Comparison of ENCODE assay signal across 8 cellular contexts in the genomic region with DNA sequence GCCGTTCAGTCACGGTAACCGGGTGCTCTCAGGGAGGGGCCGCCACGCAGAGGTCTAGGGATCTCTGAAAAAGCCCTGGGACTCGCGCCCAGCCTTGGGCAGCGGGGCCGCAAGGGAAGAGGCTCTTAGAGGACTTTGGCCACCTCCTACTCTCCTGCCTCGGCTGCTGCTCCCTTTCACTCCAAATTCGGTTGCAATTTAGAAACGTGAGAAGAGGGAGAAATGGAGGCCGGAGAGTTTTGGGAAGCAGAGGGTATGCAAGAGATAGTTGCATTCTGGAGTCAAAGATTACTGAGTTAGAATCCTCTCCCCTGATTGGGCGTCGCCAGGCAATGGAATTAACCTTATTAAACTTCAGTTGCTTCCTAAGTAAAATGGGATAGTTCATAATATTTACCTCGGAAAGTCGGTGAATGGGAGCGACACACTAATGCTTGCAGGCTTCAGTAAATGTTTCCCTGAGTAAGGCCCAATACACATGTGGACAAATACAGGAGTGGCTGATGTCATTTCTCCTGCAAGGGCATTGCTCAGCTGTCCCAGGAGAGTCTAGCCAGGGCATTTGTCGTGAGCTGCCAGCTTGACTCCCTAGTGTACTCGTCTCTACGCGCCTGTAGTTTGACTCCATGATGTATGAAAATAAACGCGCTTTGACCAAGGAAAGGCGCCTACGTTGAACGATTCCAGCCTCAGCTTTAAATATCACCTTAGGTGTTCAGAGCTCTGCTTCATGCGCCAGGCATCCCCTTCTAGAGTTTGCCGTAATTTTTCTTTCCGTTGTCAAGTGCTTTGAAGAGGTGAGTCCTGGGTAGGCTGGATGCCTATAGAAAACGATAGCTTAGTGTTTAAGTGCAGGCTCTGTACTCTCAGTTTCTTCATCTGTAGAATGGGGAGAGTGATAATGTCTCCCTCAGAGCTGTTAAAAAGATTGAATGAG. TPM values are rescaled to one million over a fixed set of nuclear protein-coding genes. Genes with fewer than 3 reads are reported as not detected.
DNase-seq lines count a peak whose midpoint lies in the region; ATAC-seq and TF ChIP-seq lines count a peak whose summit lies in the region.

No MANE protein-coding gene starts in this region.

- TF ChIP-seq CTCF in ascending aorta (IDR thresholded peaks at IDR 0.05), result no peak

- POLR2A ChIA-PET in CD8-positive, alpha-beta memory T cell (lab: Charles Lee), result interaction anchor here (0.6 to 1.2 kb wide), 4 partner anchors 10 to 480 kb away, joined by 3 to 5 read pairs (median 4); a partner anchor contains a TSS

- intact Hi-C loops in ascending aorta (cut with DNase I), result loop anchor here (2.0 to 5.0 kb wide), 2 partner anchors 27 to 155 kb away; a partner anchor contains a TSS

- peaks cover 60 to 74% (median 72%) of the 10 kb centered on the region in 3 donors for H3K4me1 Mint-ChIP-seq in CD8-positive, alpha-beta memory T cell

- peak overlapping the region; percentile 73 for H3K4me3 ChIP-seq in CD8-positive, alpha-beta memory T cell (ENCODE audit: low read length)
- H3K4me3 ChIP-seq in ascending aorta (peak overlapping the region; percentile 86 to 90), iPS DF 6.9 (ENCODE audit: low read length) (peak overlapping the region; percentile 84), skeletal muscle cell (ENCODE audit: low read depth, low read length) (peak overlapping the region; percentile 86)

- H3K9me3 Mint-ChIP-seq in CD8-positive, alpha-beta memory T cell, result no peaks in the 10 kb centered on the region

- H3K27ac ChIP-seq in CD8-positive, alpha-beta memory T cell (ENCODE audit: low read depth, low read length), result peak overlapping the region; percentile 69
- H3K27ac ChIP-seq in ascending aorta, result peak overlapping the region; percentile 84 to 92
- no peak overlapping the region for H3K27ac ChIP-seq in iPS DF 6.9 (ENCODE audit: low read length)

- no peaks in the 10 kb centered on the region for H3K27me3 Mint-ChIP-seq in CD8-positive, alpha-beta memory T cell

- ATAC-seq in GM18870 (IDR thresholded peaks at IDR 0.05; ENCODE audit: unreplicated experiment) (peak; percentile 32), HG03045 (IDR thresholded peaks at IDR 0.05; ENCODE audit: unreplicated experiment) (peak; percentile 35)

- peaks cover 26% of the 10 kb centered on the region for H3K36me3 ChIP-seq in CD8-positive, alpha-beta memory T cell (ENCODE audit: insufficient read depth, low read length)
- peaks cover 29 to 39% of the 10 kb centered on the region in 2 donors for H3K36me3 ChIP-seq in ascending aorta
- peaks cover 6% of the 10 kb centered on the region; the same call in 1 of the 2 replicates for H3K36me3 ChIP-seq in iPS DF 6.9 (ENCODE audit: control insufficient read depth, insufficient read depth, low read length)

- peak overlapping the region; percentile 57 to 99 (median 96) for H3K27ac Mint-ChIP-seq in CD8-positive, alpha-beta memory T cell

- H3K4me1 ChIP-seq in CD8-positive, alpha-beta memory T cell (ENCODE audit: insufficient read depth, low read length), result peaks cover 49% of the 10 kb centered on the region
- peaks cover 23 to 26% of the 10 kb centered on the region in 2 donors for H3K4me1 ChIP-seq in ascending aorta
- no peaks in the 10 kb centered on the region for H3K4me1 ChIP-seq in iPS DF 6.9 (ENCODE audit: control insufficient read depth, insufficient read depth, low read length)

- no peaks in the 10 kb centered on the region for H3K9me3 ChIP-seq in CD8-positive, alpha-beta memory T cell (ENCODE audit: low read length)
- H3K9me3 ChIP-seq in ascending aorta, result no peaks in the 10 kb centered on the region
- H3K9me3 ChIP-seq in iPS DF 6.9 (ENCODE audit: control insufficient read depth, insufficient read depth, low read length), result no peaks in the 10 kb centered on the region

- CTCF ChIA-PET in CD8-positive, alpha-beta memory T cell (lab: Charles Lee), result interaction anchor here (1.2 kb wide), 1 partner anchor 14 kb away, joined by 3 read pairs; no protein-coding TSS in a partner anchor

- H3K36me3 Mint-ChIP-seq in CD8-positive, alpha-beta memory T cell, result peaks cover 8 to 64% (median 18%) of the 10 kb centered on the region in 3 donors

- peak overlapping the region; percentile 90 to 99 (median 97) for H3K4me3 Mint-ChIP-seq in CD8-positive, alpha-beta memory T cell

- WGBS in iPS DF 6.9 (ENCODE audit: insufficient coverage, insufficient read length), result no CpG with 5 or more reads among the region's 31 CpGs

- no peak for DNase-seq in CD8-positive, alpha-beta memory T cell
- DNase-seq in NCI-H524 treated with DMSO at 0.1 percent for 48 hours (lab: John Stamatoyannopoulos, UW) (peak; percentile 6), ascending aorta (ENCODE audit: low spot score in 2 of 2) (peak in 1 of 2 donors; percentile 81), iPS DF 6.9 (ENCODE audit: low read depth, low spot score) (no peak), skeletal muscle cell (ENCODE audit: low read depth) (peak; percentile 2), AML-193 (lab: John Stamatoyannopoulos, UW) (no peak)

- H3K27me3 ChIP-seq in CD8-positive, alpha-beta memory T cell (ENCODE audit: insufficient read depth, low read length, poor library complexity, severe bottlenecking), result no peaks in the 10 kb centered on the region
- H3K27me3 ChIP-seq in ascending aorta, result no peaks in the 10 kb centered on the region
- no peaks in the 10 kb centered on the region for H3K27me3 ChIP-seq in iPS DF 6.9 (ENCODE audit: control insufficient read depth, insufficient read depth, low read length)

RNA-seq across cellular contexts. Expression of a gene that starts 0.7 kb away (rescaled TPM):
- total RNA-seq in CD8-positive, alpha-beta memory T cell, result 10 to 100 TPM; 87.9 to 91.9 TPM
- polyA plus RNA-seq in CD8-positive, alpha-beta memory T cell, result 114 TPM
- total RNA-seq in ascending aorta, result 21.9 TPM

RNA-seq across cellular contexts. Expression of a gene that starts 0.9 kb away (rescaled TPM):
- total RNA-seq in CD8-positive, alpha-beta memory T cell, result 100 to 1,000 TPM; 334 to 359 TPM
- 77.2 TPM for polyA plus RNA-seq in CD8-positive, alpha-beta memory T cell
- total RNA-seq in ascending aorta, result 5.3 TPM

RNA-seq across cellular contexts. Expression of a gene that starts 26.7 kb away (rescaled TPM):
- total RNA-seq in CD8-positive, alpha-beta memory T cell, result 10 to 100 TPM; 64.3 to 70.1 TPM
- polyA plus RNA-seq in CD8-positive, alpha-beta memory T cell, result 39.8 TPM
- 112 TPM for total RNA-seq in ascending aorta

Comparison
In these comparisons a context has a peak if more than half of its experiments do, and no peak if none do; other contexts are left out.
1. DNase-seq: peak in NCI-H524 treated with DMSO at 0.1 percent for 48 hours (single experiment) and skeletal muscle cell (single experiment); none in CD8-positive, alpha-beta memory T cell (0 of 5), iPS DF 6.9 (single experiment) and AML-193 (0 of 2).
2. RNA of a gene that starts 0.9 kb away (total RNA-seq): 334 to 359 TPM in CD8-positive, alpha-beta memory T cell; 5.3 TPM in ascending aorta (single experiment); every median in the first group is over 10 times any median in the second.
3. Peak in every context shown above with its lines, with median percentiles within 50 percentile points of each other: H3K4me3 ChIP-seq.